8 cellular contexts compared by ENCODE assay signal in the genomic region with DNA sequence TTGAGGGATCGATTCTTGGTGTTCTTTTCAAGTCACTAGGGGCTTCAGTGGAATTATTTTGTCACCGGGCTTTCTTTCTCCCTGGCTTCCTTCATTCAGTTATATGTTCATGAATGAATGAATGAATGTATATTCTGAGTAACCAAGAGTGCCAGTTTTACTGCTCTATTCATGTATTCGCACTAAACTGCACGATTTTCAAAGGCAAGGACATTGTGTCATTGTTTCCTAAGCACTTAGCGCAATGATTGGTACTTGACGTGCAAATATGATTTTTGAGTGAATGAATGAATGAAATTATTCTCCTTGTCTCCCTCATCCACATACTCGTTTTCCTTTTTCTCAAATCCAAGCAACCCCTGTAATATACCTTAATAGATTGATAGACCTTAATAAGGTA. TPM values are rescaled to one million over a fixed set of nuclear protein-coding genes. Genes with fewer than 3 reads are reported as not detected.
DNase-seq lines count a peak whose midpoint lies in the region; ATAC-seq and TF ChIP-seq lines count a peak whose summit lies in the region.

No MANE protein-coding gene starts in this region.

- no peaks in the 10 kb centered on the region for H3K9me2 ChIP-seq in SK-N-SH

- no peaks in the 10 kb centered on the region for H3F3A ChIP-seq in SK-N-SH (replicated peaks; ENCODE audit: insufficient read depth)

- H4K20me1 ChIP-seq in SK-N-SH (ENCODE audit: insufficient read depth), result no peaks in the 10 kb centered on the region

- H3K9ac ChIP-seq in SK-N-SH (peak overlapping the region; percentile 82), iPS-15b (ENCODE audit: low read depth, low read length) (peak overlapping the region; percentile 85), stomach smooth muscle (ENCODE audit: low read length in 2 of 2) (peak overlapping the region; percentile 74 to 94)

- peak overlapping the region; percentile 98 for H3K27ac Mint-ChIP-seq in activated CD4-positive, alpha-beta memory T cell treated with anti-CD3 and anti-CD28 coated beads for 36 hours

- H3K36me3 Mint-ChIP-seq in activated CD4-positive, alpha-beta memory T cell treated with anti-CD3 and anti-CD28 coated beads for 36 hours, result peaks cover 4% of the 10 kb centered on the region

- TF ChIP-seq RAD21 in SK-N-SH (IDR thresholded peaks at IDR 0.05; ENCODE audit: low read length), result no peak

- POLR2A ChIA-PET in SK-N-SH (lab: Yijun Ruan, JAX), result interaction anchor here (2.1 kb wide), 1 partner anchor 35 kb away, joined by 12 read pairs; a partner anchor contains a TSS
- POLR2A ChIA-PET in activated CD4-positive, alpha-beta memory T cell treated with anti-CD3 and anti-CD28 coated beads for 36 hours (lab: Charles Lee), result interaction anchor here (3.7 kb wide), 1 partner anchor 34 kb away, joined by 26 read pairs; a partner anchor contains a TSS

- TF ChIP-seq CTCF in SK-N-SH (IDR thresholded peaks at IDR 0.05) (no peak), omental fat pad (IDR thresholded peaks at IDR 0.05) (no peak), lower leg skin (IDR thresholded peaks at IDR 0.05) (no peak)

- DNase-seq in SK-N-SH (no peak), omental fat pad (ENCODE audit: low spot score) (no peak), NCI-H1048 (lab: John Stamatoyannopoulos, UW) (no peak), lower leg skin (ENCODE audit: low spot score in 2 of 2) (no peak)
- no peak for DNase-seq in activated CD4-positive, alpha-beta memory T cell treated with anti-CD3 and anti-CD28 coated beads for 36 hours

- peak overlapping the region; percentile 81 for H3K4me2 ChIP-seq in SK-N-SH

- no peak for TF ChIP-seq EP300 in SK-N-SH (IDR thresholded peaks at IDR 0.05; ENCODE audit: borderline replicate concordance in 1 of 2, low read depth in 1 of 2, low read length in 1 of 2)

- peak overlapping the region; percentile 87 to 97 for H3K27ac ChIP-seq in SK-N-SH (ENCODE audit: low read depth in 2 of 2, low read length in 1 of 2)
- peak overlapping the region; percentile 84 for H3K27ac ChIP-seq in stomach smooth muscle (ENCODE audit: low read length)

- H3K36me3 ChIP-seq in SK-N-SH (replicated peaks in 1 of 2; ENCODE audit: control insufficient read depth in 1 of 2, insufficient read depth in 2 of 2, low read length in 1 of 2) (no peaks in the 10 kb centered on the region), iPS-15b (ENCODE audit: control insufficient read depth, insufficient read depth, low read length) (no peaks in the 10 kb centered on the region), stomach smooth muscle (ENCODE audit: control insufficient read depth in 2 of 2, insufficient read depth in 2 of 2, low read length in 2 of 2) (no peaks in the 10 kb centered on the region)

- H3K4me1 Mint-ChIP-seq in activated CD4-positive, alpha-beta memory T cell treated with anti-CD3 and anti-CD28 coated beads for 36 hours (ENCODE audit: low read depth), result peaks cover 18% of the 10 kb centered on the region

- H3K4me3 ChIP-seq in SK-N-SH (ENCODE audit: low read depth in 2 of 2, low read length in 1 of 2), result peak overlapping the region; percentile 62 to 74
- peak overlapping the region; percentile 92 for H3K4me3 ChIP-seq in iPS-15b (ENCODE audit: low read depth, low read length)
- H3K4me3 ChIP-seq in stomach smooth muscle (ENCODE audit: low read length in 2 of 2), result peak overlapping the region; percentile 89 to 99
- no peak overlapping the region for H3K4me3 ChIP-seq in lower leg skin (ENCODE audit: low read depth, poor library complexity, severe bottlenecking)

- H3K27me3 Mint-ChIP-seq in activated CD4-positive, alpha-beta memory T cell treated with anti-CD3 and anti-CD28 coated beads for 36 hours, result no peaks in the 10 kb centered on the region

- H3K79me2 ChIP-seq in SK-N-SH (ENCODE audit: insufficient read depth), result no peaks in the 10 kb centered on the region

- ATAC-seq in SK-N-SH treated with all-trans-retinoic acid at 6 μM for 48 hours (no peak), omental fat pad (ENCODE audit: low FRiP score) (no peak)

- no peaks in the 10 kb centered on the region for H3K9me3 ChIP-seq in SK-N-SH
- H3K9me3 ChIP-seq in iPS-15b (ENCODE audit: control insufficient read depth, insufficient read depth, low read length), result no peaks in the 10 kb centered on the region
- H3K9me3 ChIP-seq in stomach smooth muscle (ENCODE audit: control insufficient read depth in 2 of 2, low read length in 2 of 2), result no peaks in the 10 kb centered on the region

- 26% methylated on average over 7 of the region's 7 CpGs for WGBS in SK-N-SH (ENCODE audit: low lambda C conversion rate)
- whole genome bisulfite sequencing in lower leg skin, 2 donors, result 63 to 65% methylated on average over 7 of the region's 7 CpGs

- no peaks in the 10 kb centered on the region for H3K9me3 Mint-ChIP-seq in activated CD4-positive, alpha-beta memory T cell treated with anti-CD3 and anti-CD28 coated beads for 36 hours

- CTCF ChIA-PET in SK-N-SH (lab: Yijun Ruan, JAX), result interaction anchor here (0.8 to 0.9 kb wide), 2 partner anchors 70 to 196 kb away, joined by 3 read pairs; no protein-coding TSS in a partner anchor
- CTCF ChIA-PET in activated CD4-positive, alpha-beta memory T cell treated with anti-CD3 and anti-CD28 coated beads for 36 hours (lab: Charles Lee), result interaction anchor here (1.6 kb wide), 1 partner anchor 35 kb away, joined by 4 read pairs; a partner anchor contains a TSS

- H3K4me3 Mint-ChIP-seq in activated CD4-positive, alpha-beta memory T cell treated with anti-CD3 and anti-CD28 coated beads for 36 hours, result peak overlapping the region; percentile 94

- peak overlapping the region; percentile 93 for H2AFZ ChIP-seq in SK-N-SH (ENCODE audit: low read depth)

- H3K27me3 ChIP-seq in SK-N-SH (ENCODE audit: insufficient read depth), result no peaks in the 10 kb centered on the region
- no peaks in the 10 kb centered on the region for H3K27me3 ChIP-seq in iPS-15b (ENCODE audit: control insufficient read depth, insufficient read depth, low read length)
- no peaks in the 10 kb centered on the region for H3K27me3 ChIP-seq in stomach smooth muscle (ENCODE audit: control insufficient read depth in 1 of 2, insufficient read depth in 2 of 2, low read length in 2 of 2)

- TF ChIP-seq POLR2A in lower leg skin (IDR thresholded peaks at IDR 0.05), result no peak

- H3K4me1 ChIP-seq in SK-N-SH (ENCODE audit: control insufficient read depth in 1 of 2, insufficient read depth in 2 of 2, low read depth in 1 of 2, low read length in 1 of 2) (no peaks in the 10 kb centered on the region; a peak in 2 of 4 replicates), iPS-15b (ENCODE audit: control insufficient read depth, insufficient read depth, low read length) (peaks cover 4% of the 10 kb centered on the region), stomach smooth muscle (ENCODE audit: control insufficient read depth, insufficient read depth, low read length) (peaks cover 3% of the 10 kb centered on the region)

- intact Hi-C loops in activated CD4-positive, alpha-beta memory T cell treated with anti-CD3 and anti-CD28 coated beads for 36 hours (cut with micrococcal nuclease), result loop anchor here (1.0 to 5.0 kb wide), 3 partner anchors 128 to 221 kb away; a partner anchor contains a TSS
- intact Hi-C loops in lower leg skin (cut with DNase I; ENCODE audit: low total_unique reads), result no loop called here

TF ChIP-seq in SK-N-SH, 30 proteins besides CTCF, POLR2A, EP300 and RAD21 (continues in another document):
- no peak for TF ChIP-seq SIN3A (IDR thresholded peaks at IDR 0.05; ENCODE audit: borderline replicate concordance, low read depth, low read length)
- TF ChIP-seq, protein P1, sequence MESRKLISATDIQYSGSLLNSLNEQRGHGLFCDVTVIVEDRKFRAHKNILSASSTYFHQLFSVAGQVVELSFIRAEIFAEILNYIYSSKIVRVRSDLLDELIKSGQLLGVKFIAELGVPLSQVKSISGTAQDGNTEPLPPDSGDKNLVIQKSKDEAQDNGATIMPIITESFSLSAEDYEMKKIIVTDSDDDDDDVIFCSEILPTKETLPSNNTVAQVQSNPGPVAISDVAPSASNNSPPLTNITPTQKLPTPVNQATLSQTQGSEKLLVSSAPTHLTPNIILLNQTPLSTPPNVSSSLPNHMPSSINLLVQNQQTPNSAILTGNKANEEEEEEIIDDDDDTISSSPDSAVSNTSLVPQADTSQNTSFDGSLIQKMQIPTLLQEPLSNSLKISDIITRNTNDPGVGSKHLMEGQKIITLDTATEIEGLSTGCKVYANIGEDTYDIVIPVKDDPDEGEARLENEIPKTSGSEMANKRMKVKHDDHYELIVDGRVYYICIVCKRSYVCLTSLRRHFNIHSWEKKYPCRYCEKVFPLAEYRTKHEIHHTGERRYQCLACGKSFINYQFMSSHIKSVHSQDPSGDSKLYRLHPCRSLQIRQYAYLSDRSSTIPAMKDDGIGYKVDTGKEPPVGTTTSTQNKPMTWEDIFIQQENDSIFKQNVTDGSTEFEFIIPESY (IDR thresholded peaks at IDR 0.05; ENCODE audit: borderline replicate concordance, low read depth), result no peak

TF ChIP-seq in SK-N-SH treated with all-trans-retinoic acid at 6 μM for 48 hours, 23 proteins besides CTCF, POLR2A, EP300 and RAD21 (continues in another document):
- no peak for TF ChIP-seq ESRRG (CRISPR knock-in tag; IDR thresholded peaks at IDR 0.05)
- no peak for TF ChIP-seq ARNTL (CRISPR knock-in tag; IDR thresholded peaks at IDR 0.05; ENCODE audit: borderline replicate concordance, low read depth)
- TF ChIP-seq, protein P2, sequence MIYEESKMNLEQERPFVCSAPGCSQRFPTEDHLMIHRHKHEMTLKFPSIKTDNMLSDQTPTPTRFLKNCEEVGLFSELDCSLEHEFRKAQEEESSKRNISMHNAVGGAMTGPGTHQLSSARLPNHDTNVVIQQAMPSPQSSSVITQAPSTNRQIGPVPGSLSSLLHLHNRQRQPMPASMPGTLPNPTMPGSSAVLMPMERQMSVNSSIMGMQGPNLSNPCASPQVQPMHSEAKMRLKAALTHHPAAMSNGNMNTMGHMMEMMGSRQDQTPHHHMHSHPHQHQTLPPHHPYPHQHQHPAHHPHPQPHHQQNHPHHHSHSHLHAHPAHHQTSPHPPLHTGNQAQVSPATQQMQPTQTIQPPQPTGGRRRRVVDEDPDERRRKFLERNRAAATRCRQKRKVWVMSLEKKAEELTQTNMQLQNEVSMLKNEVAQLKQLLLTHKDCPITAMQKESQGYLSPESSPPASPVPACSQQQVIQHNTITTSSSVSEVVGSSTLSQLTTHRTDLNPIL (CRISPR knock-in tag; IDR thresholded peaks at IDR 0.05; ENCODE audit: low read depth), result no peak
- TF ChIP-seq TOX (CRISPR knock-in tag; IDR thresholded peaks at IDR 0.05; ENCODE audit: borderline replicate concordance), result no peak

RNA-seq across cellular contexts. Expression of a gene that starts 0.8 kb away (rescaled TPM):
- 0.71 and 0.93 TPM in 2 replicates for polyA plus RNA-seq in SK-N-SH (2012; rRNA removed)
- 0.93 and 1.2 TPM in 2 replicates for polyA plus RNA-seq in SK-N-SH (2012; cell fraction: cytosol; rRNA removed)
- polyA plus RNA-seq in SK-N-SH (2012; cell fraction: nucleus; rRNA removed), result 1.2 and 2.1 TPM in 2 replicates
- total RNA-seq in activated CD4-positive, alpha-beta memory T cell treated with anti-CD3 and anti-CD28 coated beads for 36 hours, result 1 to 10 TPM; 5.3 to 6.3 TPM
- total RNA-seq in omental fat pad (1 to 10 TPM; 1.8 to 4.3 (median 2.6) TPM), lower leg skin (1 to 10 TPM; 2.1 to 6.2 (median 2.8) TPM)

RNA-seq across cellular contexts. Expression of a gene that starts 34.8 kb away (rescaled TPM):
- 105 and 124 TPM in 2 replicates for polyA plus RNA-seq in SK-N-SH (2012; rRNA removed)
- 174 and 261 TPM in 2 replicates for polyA plus RNA-seq in SK-N-SH (2012; cell fraction: cytosol; rRNA removed)
- 25.1 and 36.7 TPM in 2 replicates for polyA plus RNA-seq in SK-N-SH (2012; cell fraction: nucleus; rRNA removed)
- total RNA-seq in activated CD4-positive, alpha-beta memory T cell treated with anti-CD3 and anti-CD28 coated beads for 36 hours, result 10 to 100 TPM; 78.6 to 80.4 TPM
- 100 to 1,000 TPM; 136 to 245 (median 202) TPM for total RNA-seq in omental fat pad
- 100 to 1,000 TPM in 2 of 4 donors, 10 to 100 TPM in 2; 94.6 to 127 (median 100) TPM for total RNA-seq in lower leg skin
